1 cellular context compared by ENCODE assay signal in the genomic region with DNA sequence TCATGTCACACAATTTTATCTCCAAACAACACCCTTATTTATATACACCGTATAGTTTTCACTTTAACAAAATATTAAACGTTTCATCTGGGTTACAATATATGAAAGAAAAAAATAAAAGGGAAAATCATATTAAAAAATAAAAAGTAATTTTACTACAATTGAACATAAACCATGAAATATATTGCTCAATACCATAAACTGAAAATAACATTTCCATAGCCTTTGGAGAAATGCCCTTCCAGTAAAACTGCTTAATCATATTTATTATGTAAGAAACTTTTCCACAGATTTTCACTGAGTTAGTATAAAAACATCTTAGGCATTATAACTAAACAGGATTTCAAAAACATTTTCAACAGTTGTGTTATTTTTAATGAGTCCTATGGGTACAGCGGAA.
TF ChIP-seq lines count a peak whose summit lies in the region.

No MANE protein-coding gene starts in this region.

TF ChIP-seq in K562, 482 proteins besides CTCF, POLR2A, EP300 and RAD21:
- TF ChIP-seq C11orf30 (IDR thresholded peaks at IDR 0.05; ENCODE audit: low read depth) (peak; percentile 12; the same call in 1 of the 2 replicates), CEBPG (CRISPR knock-in tag; IDR thresholded peaks at IDR 0.05) (no peak), CEBPG (tag; conservative IDR thresholded peaks at IDR 0.05 in 1 of 2, IDR thresholded peaks at IDR 0.05 in 1 of 2) (peak in 1 of 2 experiments; percentile 71; a peak in 3 of 4 replicates), ARHGAP35 (IDR thresholded peaks at IDR 0.05; ENCODE audit: partially characterized antibody) (no peak), ELF4 (CRISPR knock-in tag; IDR thresholded peaks at IDR 0.05) (no peak), CEBPB (tag; IDR thresholded peaks at IDR 0.05) (peak; percentile 72)
